In the genomic region with DNA sequence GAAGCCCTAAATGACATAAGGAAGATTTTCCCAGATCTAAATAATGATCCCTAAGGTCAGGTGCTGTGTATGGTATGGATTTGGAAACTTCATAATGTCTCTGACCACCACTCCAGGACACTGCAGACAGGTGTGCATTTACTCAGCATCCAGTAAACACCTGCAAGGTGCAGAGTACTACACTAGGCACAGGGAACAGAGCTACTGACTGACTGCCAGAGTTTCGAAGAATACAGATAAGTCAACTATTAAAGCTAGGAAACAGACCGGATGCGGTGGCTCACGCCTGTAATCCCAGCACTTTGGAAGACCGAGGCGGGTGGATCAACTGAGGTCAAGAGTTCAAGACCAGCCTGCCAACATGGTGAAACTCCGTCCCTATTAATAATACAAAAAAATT, we compare ENCODE assay signal across 13 cellular contexts.
DNase-seq lines count a peak whose midpoint lies in the region; ATAC-seq and TF ChIP-seq lines count a peak whose summit lies in the region.
"Had no signal": no experiment of that assay in that cellular context is flagged by ENCODE, and none has a peak within 500 bp of the region (broad histone marks: within the 10 kb centered on the region; RNA-seq: fewer than 3 reads in every experiment).

No MANE protein-coding gene starts in this region.

- ATAC-seq in RWPE2 (ENCODE audit: low read depth) = peak; percentile 49
- no peak for ATAC-seq in GM21529 (IDR thresholded peaks at IDR 0.05; ENCODE audit: unreplicated experiment)
- ATAC-seq in activated T-cell treated with anti-CD3 and anti-CD28 coated beads, Interleukin-2, amount 50 U/mL, for 72 hours (replicated peaks in 1 of 2) = no peak
- no peak for ATAC-seq in GM23338
- ATAC-seq: T-cell had no signal

- H3K4me3 ChIP-seq in AG04449 (ENCODE audit: low read depth, low read length) = peak overlapping the region; percentile 2; the same call in 1 of the 2 replicates
- no peak overlapping the region for H3K4me3 ChIP-seq in RWPE2 (ENCODE audit: severe bottlenecking)
- H3K4me3 ChIP-seq in fibroblast of villous mesenchyme (ENCODE audit: low read depth, low read length) = no peak overlapping the region
- H3K4me3 ChIP-seq in GM23338 = no peak overlapping the region

- H3K79me2 ChIP-seq in GM23338 (replicated peaks; ENCODE audit: insufficient read depth) = no peaks in the 10 kb centered on the region

- TF ChIP-seq CTCF in AG04449 (IDR thresholded peaks at IDR 0.05; ENCODE audit: insufficient read depth, low read length, missing control alignments) (no peak), RWPE2 (IDR thresholded peaks at IDR 0.05; ENCODE audit: poor library complexity, severe bottlenecking) (no peak), fibroblast of villous mesenchyme (IDR thresholded peaks at IDR 0.05; ENCODE audit: insufficient read depth, low read depth, low read length) (no peak), osteocyte (IDR thresholded peaks at IDR 0.05) (no peak), GM23338 (conservative IDR thresholded peaks at IDR 0.05; ENCODE audit: low read depth in 2 of 2) (no peak)

- H3K9me2 ChIP-seq in GM23338 (ENCODE audit: insufficient read depth) = peaks cover 4% of the 10 kb centered on the region; the same call in 1 of the 2 replicates

- POLR2A ChIA-PET in AG04449 (lab: Yijun Ruan, JAX) = interaction anchor here (0.6 to 1.3 kb wide), 3 partner anchors 9 to 69 kb away, joined by 3 to 4 read pairs (median 3); no protein-coding TSS in a partner anchor

- no peaks in the 10 kb centered on the region for H3K9me3 Mint-ChIP-seq in osteocyte (ENCODE audit: unreplicated experiment)
- H3K9me3 Mint-ChIP-seq in activated T-cell treated with anti-CD3 and anti-CD28 coated beads, Interleukin-2, amount 50 U/mL, for 72 hours = peaks cover 9 to 10% of the 10 kb centered on the region in 2 donors
- no peaks in the 10 kb centered on the region; the same call in 2 of the 3 replicates for H3K9me3 Mint-ChIP-seq in GM23338
- H3K9me3 Mint-ChIP-seq: nephron had no signal

- H3K27ac ChIP-seq in RWPE2 (ENCODE audit: poor library complexity, severe bottlenecking) = peak overlapping the region; percentile 60
- H3K27ac ChIP-seq in GM23338 (ENCODE audit: low read depth) = no peak overlapping the region

- H3K4me1 Mint-ChIP-seq in osteocyte (ENCODE audit: unreplicated experiment) (peaks cover 20% of the 10 kb centered on the region), GM23338 (peaks cover 1% of the 10 kb centered on the region)
- H3K4me1 Mint-ChIP-seq in activated T-cell treated with anti-CD3 and anti-CD28 coated beads, Interleukin-2, amount 50 U/mL, for 72 hours (ENCODE audit: low read depth) = no peaks in the 10 kb centered on the region

- no peaks in the 10 kb centered on the region for H3K27me3 ChIP-seq in RWPE2 (ENCODE audit: insufficient read depth, poor library complexity, severe bottlenecking)
- H3K27me3 ChIP-seq in GM23338 (ENCODE audit: insufficient read depth) = no peaks in the 10 kb centered on the region

- DNase-seq in AG04449 (ENCODE audit: low read depth, low spot score) (no peak), RWPE2 (ENCODE audit: low spot score) (no peak), fibroblast of villous mesenchyme (ENCODE audit: low read depth) (peak; percentile 85), osteocyte (ENCODE audit: extremely low spot score, unreplicated experiment) (no peak), GM23338 (ENCODE audit: low spot score) (no peak), RPMI8226 (no peak)
- no peak for DNase-seq in activated T-cell treated with anti-CD3 and anti-CD28 coated beads, Interleukin-2, amount 50 U/mL, for 72 hours
- DNase-seq: cortex of kidney, DMS 273 treated with DMSO at 0.1 percent for 48 hours, NCI-H345 had no signal

- H4K20me1 ChIP-seq in GM23338 (replicated peaks; ENCODE audit: insufficient read depth) = no peaks in the 10 kb centered on the region; the same call in 1 of the 2 replicates

- H3K36me3 ChIP-seq in RWPE2 (ENCODE audit: low read depth) (no peaks in the 10 kb centered on the region), GM23338 (ENCODE audit: insufficient read depth) (no peaks in the 10 kb centered on the region; the same call in 1 of the 2 replicates)

- peaks cover 4% of the 10 kb centered on the region for H3K9me3 ChIP-seq in RWPE2 (ENCODE audit: severe bottlenecking)

- H3K4me1 ChIP-seq in RWPE2 (ENCODE audit: insufficient read depth, poor library complexity, severe bottlenecking) (peaks cover 17% of the 10 kb centered on the region), GM23338 (ENCODE audit: insufficient read depth) (no peaks in the 10 kb centered on the region)

- CTCF ChIA-PET in AG04449 (lab: Yijun Ruan, JAX) = no interaction called here

- H3K36me3 Mint-ChIP-seq in osteocyte (ENCODE audit: unreplicated experiment) (peaks cover 5% of the 10 kb centered on the region), GM23338 (ENCODE audit: low read depth) (no peaks in the 10 kb centered on the region)
- H3K36me3 Mint-ChIP-seq in activated T-cell treated with anti-CD3 and anti-CD28 coated beads, Interleukin-2, amount 50 U/mL, for 72 hours (ENCODE audit: insufficient read depth in 2 of 2) = peaks cover 5 to 6% of the 10 kb centered on the region in 2 donors

- H3K27ac Mint-ChIP-seq in osteocyte (ENCODE audit: unreplicated experiment) (peak overlapping the region; percentile 79), GM23338 (no peak overlapping the region)
- H3K27ac Mint-ChIP-seq in activated T-cell treated with anti-CD3 and anti-CD28 coated beads, Interleukin-2, amount 50 U/mL, for 72 hours = no peak overlapping the region
- H3K27ac Mint-ChIP-seq: T-cell had no signal

- no peak overlapping the region for H2AFZ ChIP-seq in GM23338

- no peaks in the 10 kb centered on the region for H3K27me3 Mint-ChIP-seq in osteocyte (ENCODE audit: unreplicated experiment)
- H3K27me3 Mint-ChIP-seq in activated T-cell treated with anti-CD3 and anti-CD28 coated beads, Interleukin-2, amount 50 U/mL, for 72 hours (ENCODE audit: low read depth) = no peaks in the 10 kb centered on the region
- H3K27me3 Mint-ChIP-seq in GM23338 (ENCODE audit: insufficient read depth, low read depth, poor library complexity) = no peaks in the 10 kb centered on the region
- H3K27me3 Mint-ChIP-seq: T-cell had no signal

- H3K4me3 Mint-ChIP-seq in osteocyte (ENCODE audit: unreplicated experiment) (no peak overlapping the region), GM23338 (no peak overlapping the region)
- no peak overlapping the region for H3K4me3 Mint-ChIP-seq in activated T-cell treated with anti-CD3 and anti-CD28 coated beads, Interleukin-2, amount 50 U/mL, for 72 hours
- H3K4me3 Mint-ChIP-seq: nephron, T-cell had no signal

- no peaks in the 10 kb centered on the region for H3F3A ChIP-seq in GM23338 (replicated peaks; ENCODE audit: low read depth)

- H3K4me2 ChIP-seq in GM23338 = no peak overlapping the region

TF ChIP-seq in GM23338, 12 proteins besides CTCF, POLR2A, EP300 and RAD21 (continues in another document):
- TF ChIP-seq, protein P1, sequence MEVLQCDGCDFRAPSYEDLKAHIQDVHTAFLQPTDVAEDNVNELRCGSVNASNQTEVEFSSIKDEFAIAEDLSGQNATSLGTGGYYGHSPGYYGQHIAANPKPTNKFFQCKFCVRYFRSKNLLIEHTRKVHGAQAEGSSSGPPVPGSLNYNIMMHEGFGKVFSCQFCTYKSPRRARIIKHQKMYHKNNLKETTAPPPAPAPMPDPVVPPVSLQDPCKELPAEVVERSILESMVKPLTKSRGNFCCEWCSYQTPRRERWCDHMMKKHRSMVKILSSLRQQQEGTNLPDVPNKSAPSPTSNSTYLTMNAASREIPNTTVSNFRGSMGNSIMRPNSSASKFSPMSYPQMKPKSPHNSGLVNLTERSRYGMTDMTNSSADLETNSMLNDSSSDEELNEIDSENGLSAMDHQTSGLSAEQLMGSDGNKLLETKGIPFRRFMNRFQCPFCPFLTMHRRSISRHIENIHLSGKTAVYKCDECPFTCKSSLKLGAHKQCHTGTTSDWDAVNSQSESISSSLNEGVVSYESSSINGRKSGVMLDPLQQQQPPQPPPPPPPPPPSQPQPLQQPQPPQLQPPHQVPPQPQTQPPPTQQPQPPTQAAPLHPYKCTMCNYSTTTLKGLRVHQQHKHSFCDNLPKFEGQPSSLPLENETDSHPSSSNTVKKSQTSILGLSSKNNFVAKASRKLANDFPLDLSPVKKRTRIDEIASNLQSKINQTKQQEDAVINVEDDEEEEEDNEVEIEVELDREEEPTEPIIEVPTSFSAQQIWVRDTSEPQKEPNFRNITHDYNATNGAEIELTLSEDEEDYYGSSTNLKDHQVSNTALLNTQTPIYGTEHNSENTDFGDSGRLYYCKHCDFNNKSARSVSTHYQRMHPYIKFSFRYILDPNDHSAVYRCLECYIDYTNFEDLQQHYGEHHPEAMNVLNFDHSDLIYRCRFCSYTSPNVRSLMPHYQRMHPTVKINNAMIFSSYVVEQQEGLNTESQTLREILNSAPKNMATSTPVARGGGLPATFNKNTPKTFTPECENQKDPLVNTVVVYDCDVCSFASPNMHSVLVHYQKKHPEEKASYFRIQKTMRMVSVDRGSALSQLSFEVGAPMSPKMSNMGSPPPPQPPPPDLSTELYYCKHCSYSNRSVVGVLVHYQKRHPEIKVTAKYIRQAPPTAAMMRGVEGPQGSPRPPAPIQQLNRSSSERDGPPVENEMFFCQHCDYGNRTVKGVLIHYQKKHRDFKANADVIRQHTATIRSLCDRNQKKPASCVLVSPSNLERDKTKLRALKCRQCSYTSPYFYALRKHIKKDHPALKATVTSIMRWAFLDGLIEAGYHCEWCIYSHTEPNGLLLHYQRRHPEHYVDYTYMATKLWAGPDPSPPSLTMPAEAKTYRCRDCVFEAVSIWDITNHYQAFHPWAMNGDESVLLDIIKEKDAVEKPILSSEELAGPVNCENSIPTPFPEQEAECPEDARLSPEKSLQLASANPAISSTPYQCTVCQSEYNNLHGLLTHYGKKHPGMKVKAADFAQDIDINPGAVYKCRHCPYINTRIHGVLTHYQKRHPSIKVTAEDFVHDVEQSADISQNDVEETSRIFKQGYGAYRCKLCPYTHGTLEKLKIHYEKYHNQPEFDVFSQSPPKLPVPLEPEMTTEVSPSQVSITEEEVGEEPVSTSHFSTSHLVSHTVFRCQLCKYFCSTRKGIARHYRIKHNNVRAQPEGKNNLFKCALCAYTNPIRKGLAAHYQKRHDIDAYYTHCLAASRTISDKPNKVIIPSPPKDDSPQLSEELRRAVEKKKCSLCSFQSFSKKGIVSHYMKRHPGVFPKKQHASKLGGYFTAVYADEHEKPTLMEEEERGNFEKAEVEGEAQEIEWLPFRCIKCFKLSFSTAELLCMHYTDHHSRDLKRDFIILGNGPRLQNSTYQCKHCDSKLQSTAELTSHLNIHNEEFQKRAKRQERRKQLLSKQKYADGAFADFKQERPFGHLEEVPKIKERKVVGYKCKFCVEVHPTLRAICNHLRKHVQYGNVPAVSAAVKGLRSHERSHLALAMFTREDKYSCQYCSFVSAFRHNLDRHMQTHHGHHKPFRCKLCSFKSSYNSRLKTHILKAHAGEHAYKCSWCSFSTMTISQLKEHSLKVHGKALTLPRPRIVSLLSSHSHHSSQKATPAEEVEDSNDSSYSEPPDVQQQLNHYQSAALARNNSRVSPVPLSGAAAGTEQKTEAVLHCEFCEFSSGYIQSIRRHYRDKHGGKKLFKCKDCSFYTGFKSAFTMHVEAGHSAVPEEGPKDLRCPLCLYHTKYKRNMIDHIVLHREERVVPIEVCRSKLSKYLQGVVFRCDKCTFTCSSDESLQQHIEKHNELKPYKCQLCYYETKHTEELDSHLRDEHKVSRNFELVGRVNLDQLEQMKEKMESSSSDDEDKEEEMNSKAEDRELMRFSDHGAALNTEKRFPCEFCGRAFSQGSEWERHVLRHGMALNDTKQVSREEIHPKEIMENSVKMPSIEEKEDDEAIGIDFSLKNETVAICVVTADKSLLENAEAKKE (CRISPR knock-in tag; IDR thresholded peaks at IDR 0.05) = no peak
